24 cellular contexts compared by ENCODE assay signal in the genomic region with DNA sequence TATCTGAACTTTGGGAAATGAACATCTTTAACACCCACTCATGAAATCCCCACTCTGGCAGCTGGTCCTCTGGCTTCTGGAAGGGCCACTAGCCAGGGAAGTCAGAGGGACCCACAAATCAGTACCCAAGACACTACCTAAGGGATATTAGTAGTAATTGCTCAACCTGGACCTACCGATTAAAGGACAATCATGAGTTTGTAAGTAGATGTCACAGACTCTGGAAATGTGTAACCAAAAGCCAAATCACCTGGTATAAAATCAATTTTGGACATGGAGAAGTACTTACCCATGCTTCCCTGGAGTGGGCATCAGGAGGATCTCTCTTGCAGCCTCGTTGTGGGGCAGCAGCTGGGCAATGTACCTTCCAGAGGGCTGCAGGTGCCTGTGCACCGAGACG.
"Had no signal": no experiment of that assay in that cellular context is flagged by ENCODE, and none has a peak within 500 bp of the region (broad histone marks: within the 10 kb centered on the region; RNA-seq: fewer than 3 reads in every experiment).

No MANE protein-coding gene starts in this region.

- H3K27me3 Mint-ChIP-seq: dendritic cell treated with granulocyte-macrophage colony-stimulating factor and Interleukin-4, amounts not matched to agents 40 ng/mL and 50 ng/mL, for 4 days had no signal

- H3K4me3 ChIP-seq: colonic mucosa, esophagus squamous epithelium, gastrocnemius medialis, heart right ventricle, left ventricle myocardium inferior, lower lobe of right lung, mucosa of descending colon had no signal

- H3K27me3 ChIP-seq: colonic mucosa had no signal

- H3K9me3 ChIP-seq: colonic mucosa, esophagus squamous epithelium, gastrocnemius medialis, heart right ventricle, left ventricle myocardium inferior, lower lobe of right lung, mucosa of descending colon had no signal

- H3K27ac ChIP-seq: colonic mucosa, epithelial cell of prostate, esophagus squamous epithelium, gastrocnemius medialis, heart right ventricle, left ventricle myocardium inferior, lower lobe of right lung had no signal

- H3K36me3 ChIP-seq: colonic mucosa, esophagus squamous epithelium, gastrocnemius medialis, heart right ventricle, left ventricle myocardium inferior, lower lobe of right lung had no signal

- ATAC-seq: effector memory CD8-positive, alpha-beta T cell; esophagus mucosa; gastrocnemius medialis; heart right ventricle; left cardiac atrium; lower lobe of right lung; mucosa of descending colon had no signal

- DNase-seq: colonic mucosa; cortex of kidney; effector CD8-positive, alpha-beta T cell; effector memory CD8-positive, alpha-beta T cell; endodermal cell; erythroblast; esophagus squamous epithelium; foreskin melanocyte; gastrocnemius medialis; glutamatergic neuron; head of caudate nucleus; heart right ventricle; hippocampal formation; left cardiac atrium; left ventricle myocardium inferior; lower lobe of right lung; mucosa of descending colon had no signal

- H3K36me3 Mint-ChIP-seq: mesothelial cell of epicardium had no signal

- H3K4me1 ChIP-seq: colonic mucosa, lower lobe of right lung had no signal

- H3K27ac Mint-ChIP-seq: dendritic cell treated with granulocyte-macrophage colony-stimulating factor and Interleukin-4, amounts not matched to agents 40 ng/mL and 50 ng/mL, for 4 days; effector memory CD8-positive, alpha-beta T cell; endodermal cell; mesothelial cell of epicardium had no signal

- FAIRE-seq: endometrium, islet of Langerhans, keratinocyte had no signal

- H3K4me3 Mint-ChIP-seq: dendritic cell treated with granulocyte-macrophage colony-stimulating factor and Interleukin-4, amounts not matched to agents 40 ng/mL and 50 ng/mL, for 4 days; effector memory CD8-positive, alpha-beta T cell; endodermal cell; mesothelial cell of epicardium had no signal

- H3K9me3 Mint-ChIP-seq: dendritic cell treated with granulocyte-macrophage colony-stimulating factor and Interleukin-4, amounts not matched to agents 40 ng/mL and 50 ng/mL, for 4 days; effector memory CD8-positive, alpha-beta T cell; endodermal cell had no signal
